15 cellular contexts compared by ENCODE assay signal in the genomic region with DNA sequence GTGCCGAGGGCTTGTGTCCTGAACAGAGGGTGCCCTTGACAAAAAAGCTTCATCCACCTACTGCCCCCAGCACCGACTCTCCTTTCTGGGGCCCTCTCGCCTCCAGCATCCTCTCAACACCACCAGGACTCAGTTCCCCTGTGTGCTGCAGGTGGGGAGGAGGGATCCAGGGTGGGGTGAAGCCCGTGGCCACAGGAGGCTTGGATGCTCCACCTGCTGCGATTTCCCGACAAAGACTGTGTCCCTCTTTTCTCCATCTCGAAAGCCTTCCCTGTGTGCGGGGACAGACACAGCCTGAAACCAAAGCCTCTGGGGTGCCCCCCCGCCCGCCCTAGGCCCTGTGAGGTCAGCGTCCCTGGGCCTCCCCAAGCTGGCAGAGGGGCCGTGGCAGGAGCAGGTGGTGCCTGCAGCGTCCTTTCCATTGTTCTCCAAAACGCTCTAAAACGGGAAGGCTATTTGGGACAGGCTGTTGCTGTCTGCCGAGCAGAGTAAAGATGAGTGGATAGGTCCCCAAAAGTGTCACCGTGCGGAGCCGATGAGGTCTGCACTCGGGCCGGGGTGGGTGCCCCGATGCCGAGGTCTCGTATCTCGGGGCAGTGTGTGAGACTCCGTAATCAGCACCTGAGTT.
DNase-seq lines count a peak whose midpoint lies in the region; ATAC-seq and TF ChIP-seq lines count a peak whose summit lies in the region.
"Had no signal": no experiment of that assay in that cellular context is flagged by ENCODE, and none has a peak within 500 bp of the region (broad histone marks: within the 10 kb centered on the region; RNA-seq: fewer than 3 reads in every experiment).

No MANE protein-coding gene starts in this region.

- DNase-seq in G401 (ENCODE audit: low spot score) (peak; percentile 61), IMR-90 (no peak), islet precursor cell (peak; percentile 30), psoas muscle (no peak), head of caudate nucleus (no peak), OCI-M1 (lab: John Stamatoyannopoulos, UW) (no peak), foreskin melanocyte (no peak)
- DNase-seq: cerebellar nuclear complex, left cardiac atrium, MV-4-11, NCI-H187, PC-9 had no signal

- POLR2A ChIA-PET in IMR-90 (lab: Charles Lee; ENCODE audit: unreplicated experiment), result no interaction called here

- H2AK9ac ChIP-seq in IMR-90 (replicated peaks; ENCODE audit: low read depth, low read length, poor library complexity), result no peak overlapping the region

- ATAC-seq in IMR-90 (ENCODE audit: low read depth) (no peak), psoas muscle (peak in 3 of 4 donors; percentile 10 to 49 (median 44))

- no peak overlapping the region for H3K4ac ChIP-seq in IMR-90 (ENCODE audit: low read depth, low read length)

- H3K27me3 ChIP-seq in IMR-90 (ENCODE audit: control insufficient read depth, insufficient read depth, low read length), result no peaks in the 10 kb centered on the region
- no peaks in the 10 kb centered on the region for H3K27me3 ChIP-seq in psoas muscle (ENCODE audit: insufficient read depth in 3 of 3, low read length in 2 of 3)
- H3K27me3 ChIP-seq: tibial artery had no signal

- H3K4me3 ChIP-seq in IMR-90 (ENCODE audit: insufficient read depth, low read depth, low read length) (no peak overlapping the region), psoas muscle (no peak overlapping the region)
- H3K4me3 ChIP-seq: lung, PC-9, tibial artery had no signal

- H2BK15ac ChIP-seq in IMR-90 (ENCODE audit: low read depth, low read length), result no peak overlapping the region

- TF ChIP-seq POLR2A in IMR-90 (IDR thresholded peaks at IDR 0.05; ENCODE audit: low read depth, low read length), result no peak

- in situ Hi-C loops in G401 (cut with HindIII; ENCODE audit: low sequenced_read_pairs) (no loop called here), IMR-90 (cut with MboI; ENCODE audit: low sequenced_read_pairs) (no loop called here)

- H3K18ac ChIP-seq in IMR-90 (ENCODE audit: low read depth, low read length), result no peak overlapping the region

- CTCF ChIA-PET in IMR-90 (lab: Yijun Ruan, JAX), result interaction anchor here (0.6 kb wide), 1 partner anchor 25 kb away, joined by 4 read pairs; no protein-coding TSS in a partner anchor

- H3K4me1 ChIP-seq in IMR-90 (ENCODE audit: control insufficient read depth, insufficient read depth, low read length) (no peaks in the 10 kb centered on the region), psoas muscle (peaks cover 22% of the 10 kb centered on the region)

- no peak overlapping the region for H4K5ac ChIP-seq in IMR-90 (ENCODE audit: low read depth, low read length)

- H3K9me3 ChIP-seq in IMR-90 (ENCODE audit: control insufficient read depth, insufficient read depth, low read length) (peaks cover 2% of the 10 kb centered on the region; the same call in 1 of the 2 replicates), psoas muscle (peaks cover 8% of the 10 kb centered on the region)

- H3K9me1 ChIP-seq in IMR-90 (ENCODE audit: insufficient read depth, low read length), result no peaks in the 10 kb centered on the region

- H2BK20ac ChIP-seq in IMR-90 (ENCODE audit: low read depth, low read length), result no peak overlapping the region

- no peak overlapping the region for H3K4me2 ChIP-seq in IMR-90 (ENCODE audit: low read depth, low read length)
- H3K4me2 ChIP-seq: PC-9 had no signal

- H4K20me1 ChIP-seq in IMR-90 (ENCODE audit: insufficient read depth, low read length), result no peaks in the 10 kb centered on the region; the same call in 1 of the 2 replicates

- no peak overlapping the region for H2BK5ac ChIP-seq in IMR-90 (ENCODE audit: low read depth, low read length, poor library complexity, severe bottlenecking)

- H2BK120ac ChIP-seq in IMR-90 (ENCODE audit: low read depth, low read length), result no peak overlapping the region

- no peak overlapping the region for H3K9ac ChIP-seq in IMR-90 (ENCODE audit: low read depth, low read length)

- dilution Hi-C loops in IMR-90 (cut with HindIII; ENCODE audit: low sequenced_read_pairs, unreplicated experiment), result no loop called here

- no peak for TF ChIP-seq CTCF in IMR-90 (conservative IDR thresholded peaks at IDR 0.05; ENCODE audit: low read depth, low read length)
- no peak for TF ChIP-seq CTCF in psoas muscle (IDR thresholded peaks at IDR 0.05)

- no peak overlapping the region for H3K14ac ChIP-seq in IMR-90 (replicated peaks; ENCODE audit: low read depth, low read length)

- H3K23ac ChIP-seq in IMR-90 (ENCODE audit: low read depth, low read length), result no peak overlapping the region

- intact Hi-C loops in IMR-90 (cut with micrococcal nuclease), result no loop called here
- intact Hi-C loops in psoas muscle (cut with DNase I), result loop anchor here in 1 of 2 donors (5.0 kb wide), 1 partner anchor 108 kb away; no protein-coding TSS in a partner anchor
- intact Hi-C loops in head of caudate nucleus (cut with DNase I), result no loop called here

- 86% methylated on average over 14 of the region's 26 CpGs; no CpG with 5 or more reads in 1 of the 2 experiments for WGBS in IMR-90 (ENCODE audit: extremely low coverage in 2 of 2, insufficient read length in 1 of 2), 2 experiments
- 31 to 47% (median 32%) methylated on average over 26 of the region's 26 CpGs for WGBS in psoas muscle, 3 donors

- H3K36me3 ChIP-seq in IMR-90 (ENCODE audit: control insufficient read depth, insufficient read depth, low read length) (peaks cover 8% of the 10 kb centered on the region; the same call in 1 of the 2 replicates), psoas muscle (ENCODE audit: insufficient read depth in 1 of 2, low read depth in 1 of 2) (peaks cover 0 to 22% of the 10 kb centered on the region in 2 donors)
- H3K36me3 ChIP-seq: BE2C had no signal

- H4K8ac ChIP-seq in IMR-90 (ENCODE audit: low read depth in 2 of 2, low read length in 2 of 2), result no peak overlapping the region

- H4K91ac ChIP-seq in IMR-90 (ENCODE audit: insufficient read depth, low read depth, low read length), result no peak overlapping the region

- H2AFZ ChIP-seq in IMR-90 (replicated peaks; ENCODE audit: low read length, poor library complexity), result peak overlapping the region; percentile 21
- H2AFZ ChIP-seq: PC-9 had no signal

- TF ChIP-seq RAD21 in IMR-90 (IDR thresholded peaks at IDR 0.05; ENCODE audit: low read length), result no peak

- H3K56ac ChIP-seq in IMR-90 (ENCODE audit: extremely low read depth, insufficient read depth, low read length), result no peak overlapping the region

- H2AK5ac ChIP-seq in IMR-90 (ENCODE audit: low read depth, low read length), result no peak overlapping the region

- no TSS peak for BruUV-seq in IMR-90 (replicated peaks; lab: Mats Ljungman, UMichigan)

- no peaks in the 10 kb centered on the region for H3K79me1 ChIP-seq in IMR-90 (ENCODE audit: low read depth in 1 of 2, low read length in 2 of 2)

- H3K27ac ChIP-seq in IMR-90 (ENCODE audit: insufficient read depth, low read length) (no peak overlapping the region), psoas muscle (no peak overlapping the region)
- H3K27ac ChIP-seq: PC-9, tibial artery had no signal

TF ChIP-seq in IMR-90, 13 proteins besides CTCF, POLR2A, EP300 and RAD21:
- TF ChIP-seq BHLHE40 (IDR thresholded peaks at IDR 0.05; ENCODE audit: low read depth, low read length), result no peak
- no peak for TF ChIP-seq FOS (IDR thresholded peaks at IDR 0.05; ENCODE audit: low read depth, low read length)
- no peak for TF ChIP-seq ELK1 (IDR thresholded peaks at IDR 0.05; ENCODE audit: borderline replicate concordance, low read depth, low read length)
- TF ChIP-seq SMC3 (IDR thresholded peaks at IDR 0.05; ENCODE audit: low read depth, low read length), result no peak
- no peak for TF ChIP-seq MXI1 (IDR thresholded peaks at IDR 0.05; ENCODE audit: borderline replicate concordance, low read depth, low read length)
- no peak for TF ChIP-seq CEBPB (IDR thresholded peaks at IDR 0.05; ENCODE audit: low read depth, low read length)
- TF ChIP-seq MAFK (IDR thresholded peaks at IDR 0.05; ENCODE audit: low read depth, low read length), result no peak
- TF ChIP-seq NFE2L2 (IDR thresholded peaks at IDR 0.05; ENCODE audit: low read depth, low read length), result no peak
- no peak for TF ChIP-seq MAZ (IDR thresholded peaks at IDR 0.05; ENCODE audit: borderline replicate concordance, low read depth, low read length)
- TF ChIP-seq RFX5 (IDR thresholded peaks at IDR 0.05; ENCODE audit: low read depth, low read length), result no peak
- no peak for TF ChIP-seq USF2 (IDR thresholded peaks at IDR 0.05; ENCODE audit: low read depth, low read length)
- TF ChIP-seq CHD1 (IDR thresholded peaks at IDR 0.05; ENCODE audit: low read depth, low read length), result no peak
- TF ChIP-seq RCOR1 (IDR thresholded peaks at IDR 0.05; ENCODE audit: insufficient replicate concordance, low read length), result no peak

Comparison
In these comparisons a context has a peak if more than half of its experiments do, and no peak if none do; other contexts are left out.
1. DNase-seq: peak in G401 (single experiment) and islet precursor cell (single experiment); none in IMR-90 (single experiment), psoas muscle (0 of 2), head of caudate nucleus (0 of 42), OCI-M1 (single experiment) and foreskin melanocyte (single experiment).